Comparison of ENCODE assay signal across 23 cellular contexts in the genomic region with DNA sequence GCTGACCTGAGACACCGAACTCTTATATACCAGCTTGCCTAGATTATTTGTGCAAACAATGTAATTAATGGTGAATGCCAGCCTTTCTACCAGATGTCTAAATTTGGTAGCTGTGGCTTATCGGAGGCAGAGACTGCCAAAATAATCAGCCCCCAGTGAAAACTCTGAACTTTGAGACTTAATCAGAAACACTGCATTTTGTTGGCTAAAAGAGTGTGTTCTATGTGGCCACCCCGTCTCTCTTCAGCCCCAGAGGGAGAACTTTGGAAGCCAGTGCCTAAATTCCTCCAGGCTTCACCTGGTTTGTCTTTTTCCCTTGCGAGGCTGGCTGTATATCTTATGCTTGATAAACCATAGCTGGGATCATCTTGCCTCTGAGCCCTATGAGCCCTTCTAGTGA.
"Had no signal": no experiment of that assay in that cellular context is flagged by ENCODE, and none has a peak within 500 bp of the region (broad histone marks: within the 10 kb centered on the region; RNA-seq: fewer than 3 reads in every experiment).

No MANE protein-coding gene starts in this region.

- H3K9me3 ChIP-seq: esophagus squamous epithelium, gastrocnemius medialis, lower lobe of right lung, mucosa of descending colon had no signal

- H3K4me3 ChIP-seq: coronary artery, dorsolateral prefrontal cortex, esophagus squamous epithelium, gastrocnemius medialis, heart right ventricle, left ventricle myocardium inferior, lower lobe of right lung, mucosa of descending colon had no signal

- ATAC-seq: gastrocnemius medialis, heart right ventricle, left cardiac atrium, lower lobe of right lung, mucosa of descending colon had no signal

- H3K36me3 ChIP-seq: esophagus squamous epithelium, gastrocnemius medialis, heart right ventricle, left ventricle myocardium inferior, lower lobe of right lung had no signal

- H3K4me1 ChIP-seq: gastrocnemius medialis, left ventricle myocardium inferior, lower lobe of right lung had no signal

- H3K27me3 ChIP-seq: dorsolateral prefrontal cortex, esophagus squamous epithelium, gastrocnemius medialis, heart right ventricle had no signal

- H3K27ac ChIP-seq: coronary artery, dorsolateral prefrontal cortex, esophagus squamous epithelium, gastrocnemius medialis, heart right ventricle, left ventricle myocardium inferior, lower lobe of right lung had no signal

- FAIRE-seq: colon, endothelial cell of umbilical vein, islet of Langerhans, keratinocyte had no signal

- H3K36me3 Mint-ChIP-seq: mesothelial cell of epicardium had no signal

- DNase-seq: dermis blood vessel endothelial cell; dorsolateral prefrontal cortex; effector CD4-positive, alpha-beta T cell; effector memory CD4-positive, alpha-beta T cell; esophagus squamous epithelium; foreskin fibroblast; foreskin melanocyte; gastrocnemius medialis; glutamatergic neuron; head of caudate nucleus; heart right ventricle; hippocampal formation; left cardiac atrium; left ventricle myocardium inferior; lower lobe of right lung; mesenchymal stem cell; mucosa of descending colon had no signal

- H3K4me3 Mint-ChIP-seq: mesothelial cell of epicardium had no signal

- H3K27ac Mint-ChIP-seq: mesothelial cell of epicardium had no signal
